In genomic region chr1:156338180-156338973, GRCh38 we compare ENCODE assay signal across 8 cellular contexts. TPM values are rescaled to one million over a fixed set of nuclear protein-coding genes. Genes with fewer than 3 reads are reported as not detected.
DNase-seq lines count a peak whose midpoint lies in the region; ATAC-seq and TF ChIP-seq lines count a peak whose summit lies in the region.

CCT3 (minus strand) TSS chr1:156338292; CDS start chr1:156338184, 108 bp downstream.
TSACC (plus strand) TSS chr1:156338526; CDS start chr1:156339758, 1,232 bp downstream.

- no peak within 1 kb of the TSS for H3K23ac ChIP-seq in H9 (ENCODE audit: insufficient read length, low read depth, low read length)

- H3K9ac ChIP-seq in ES-I3 (ENCODE audit: low read depth, low read length) (peak within 1 kb of the TSS; percentile 88), H9 (ENCODE audit: extremely low read depth, insufficient read length, low read length) (peak within 1 kb of the TSS; percentile 72)

- peak within 1 kb of the TSS; percentile 94 to 99 (median 96) for H3K27ac Mint-ChIP-seq in H9
- peak within 1 kb of the TSS; percentile 84 to 97 (median 93) for H3K27ac Mint-ChIP-seq in nephron

- H3K36me3 ChIP-seq in ES-I3 (ENCODE audit: insufficient read depth, low read length) = peaks cover 18% of the 10 kb centered on the region

- H2AFZ ChIP-seq in H9 (ENCODE audit: low read length) = no peak within 1 kb of the TSS

- H3K27me3 ChIP-seq in H9 (ENCODE audit: insufficient read depth, low read length) = no peaks in the 10 kb centered on the region

- no peaks in the 10 kb centered on the region; the same call in 1 of the 2 replicates for H3K27me3 Mint-ChIP-seq in H9 (ENCODE audit: low read depth)
- H3K27me3 Mint-ChIP-seq in nephron (ENCODE audit: low read depth) = no peaks in the 10 kb centered on the region

- H3K4me3 Mint-ChIP-seq in H9 = peak within 1 kb of the TSS; percentile 97 to 98
- peak within 1 kb of the TSS; percentile 98 to 99 (median 98) for H3K4me3 Mint-ChIP-seq in nephron

- peak within 1 kb of the TSS; percentile 90 for H3K18ac ChIP-seq in H9 (ENCODE audit: insufficient read length, low read depth, low read length)

- H3K4ac ChIP-seq in H9 (ENCODE audit: low read depth, low read length) = no peak within 1 kb of the TSS

- no peak within 1 kb of the TSS for H4K8ac ChIP-seq in H9 (replicated peaks; ENCODE audit: insufficient read length, low read depth, low read length)

- no peak within 1 kb of the TSS for H2BK12ac ChIP-seq in H9 (ENCODE audit: insufficient read length, low read depth, low read length)

- no peak for TF ChIP-seq CTCF in H9 (conservative IDR thresholded peaks at IDR 0.05)
- TF ChIP-seq CTCF in nephron (IDR thresholded peaks at IDR 0.05; ENCODE audit: unreplicated experiment in 3 of 3) = no peak

- H2BK5ac ChIP-seq in H9 (ENCODE audit: insufficient read length, low read length) = no peak within 1 kb of the TSS

- H2BK15ac ChIP-seq in H9 (ENCODE audit: low read depth, low read length) = no peak within 1 kb of the TSS

- H3K23me2 ChIP-seq in H9 (ENCODE audit: insufficient read length, low read depth, low read length, poor library complexity, severe bottlenecking) = peaks cover 7% of the 10 kb centered on the region

- H4K20me1 ChIP-seq in H9 (ENCODE audit: control insufficient read depth, insufficient read depth, insufficient read length) = no peaks in the 10 kb centered on the region

- no peak within 1 kb of the TSS for H3T11ph ChIP-seq in H9 (ENCODE audit: low read length)

- no CpG with 5 or more reads among the region's 47 CpGs for WGBS in H9 (ENCODE audit: extremely low coverage, insufficient read length, low lambda C conversion rate)

- peaks cover 24% of the 10 kb centered on the region for H3K79me2 ChIP-seq in H9 (ENCODE audit: insufficient read depth, low read length)

- H3K4me1 ChIP-seq in ES-I3 (ENCODE audit: insufficient read depth, low read length) (peaks cover 5% of the 10 kb centered on the region), H9 (ENCODE audit: insufficient read depth, low read length) (0 out of 2 replicates have a peak, but pooled peaks cover 2% of the 10 kb centered on the region)

- H3K4me2 ChIP-seq in H9 (ENCODE audit: insufficient read depth, insufficient read length, low read length) = peak within 1 kb of the TSS; percentile 86

- H4K5ac ChIP-seq in H9 (ENCODE audit: insufficient read length, low read depth, low read length) = no peak within 1 kb of the TSS

- H3K9me3 ChIP-seq in ES-I3 (ENCODE audit: control insufficient read depth, insufficient read depth, low read length) (no peaks in the 10 kb centered on the region), H9 (ENCODE audit: control insufficient read depth, low read depth, low read length) (no peaks in the 10 kb centered on the region)

- no peak within 1 kb of the TSS for H3K27ac ChIP-seq in H9 (ENCODE audit: insufficient read length, low read depth, low read length)

- DNase-seq in H9 (peak; percentile 100), M059J (ENCODE audit: low read depth) (peak; percentile 100), fibroblast of the conjunctiva (ENCODE audit: low read depth) (peak; percentile 100)
- DNase-seq in activated effector memory CD4-positive, alpha-beta T cell treated with anti-CD3 and anti-CD28 coated beads, Interleukin-2, amount 50 U/mL, for 16 hours = peak; percentile 100
- DNase-seq in stimulated activated naive CD8-positive, alpha-beta T cell treated with anti-CD3 and anti-CD28 coated beads, Interleukin-15, Interleukin-2, amounts not matched to agents 100 U/mL and 50 U/mL, for 24 hours = peak; percentile 100

- no peaks in the 10 kb centered on the region for H3K79me1 ChIP-seq in H9 (ENCODE audit: insufficient read depth, low read depth, low read length, poor library complexity, severe bottlenecking)

- no peak within 1 kb of the TSS for H2BK20ac ChIP-seq in H9 (ENCODE audit: low read depth, low read length, poor library complexity, severe bottlenecking)

- no peak within 1 kb of the TSS for H4K91ac ChIP-seq in H9 (ENCODE audit: insufficient read length, low read depth, low read length)

- H3K36me3 Mint-ChIP-seq in H9 (ENCODE audit: insufficient read depth in 1 of 3, low read depth in 3 of 3) (peaks cover 30 to 44% (median 39%) of the 10 kb centered on the region in 3 experiments), nephron (ENCODE audit: low read depth) (peaks cover 22% of the 10 kb centered on the region)

- H3K4me1 Mint-ChIP-seq in H9 = peaks cover 14 to 23% of the 10 kb centered on the region in 2 experiments
- H3K4me1 Mint-ChIP-seq in nephron = peaks cover 23% of the 10 kb centered on the region

- ATAC-seq in stimulated activated naive CD8-positive, alpha-beta T cell treated with anti-CD3 and anti-CD28 coated beads, Interleukin-15, Interleukin-2, amounts not matched to agents 100 U/mL and 50 U/mL, for 24 hours = peak; percentile 96

- H2AK5ac ChIP-seq in H9 (ENCODE audit: insufficient read length, low read length) = no peak within 1 kb of the TSS

- peak within 1 kb of the TSS; percentile 79; the same call in 1 of the 2 replicates for H3K14ac ChIP-seq in H9 (ENCODE audit: insufficient read depth, low read length)

- peak; percentile 93 for TF ChIP-seq POLR2A in Raji (IDR thresholded peaks at IDR 0.05; ENCODE audit: insufficient read depth, low read depth, low read length)

- H3K9me3 Mint-ChIP-seq in H9 (no peaks in the 10 kb centered on the region; a peak in 2 of 5 replicates), nephron (no peaks in the 10 kb centered on the region)

- H2BK120ac ChIP-seq in H9 (ENCODE audit: low read depth, low read length, poor library complexity, severe bottlenecking) = no peak within 1 kb of the TSS

- no peak within 1 kb of the TSS for H3K56ac ChIP-seq in H9 (ENCODE audit: insufficient read length, low read depth, low read length)

RNA-seq across cellular contexts. Expression of gene CCT3, which starts in this region (rescaled TPM):
- 515 and 524 TPM in 2 replicates for total RNA-seq in H9 (2021)
- total RNA-seq in M059J (2014; rRNA removed; shearing (Covaris generic)) = 406 and 432 TPM in 2 replicates

RNA-seq across cellular contexts. Expression of gene TSACC, which starts in this region (rescaled TPM):
- total RNA-seq in H9 (2021) = 2.3 and 2.4 TPM in 2 replicates
- not detected in 2 replicates for total RNA-seq in M059J (2014; rRNA removed; shearing (Covaris generic))
